In genomic region chr2:172449916-172450550, GRCh38 we compare ENCODE assay signal across 10 cellular contexts. TPM values are rescaled to one million over a fixed set of nuclear protein-coding genes. Genes with fewer than 3 reads are reported as not detected.
DNase-seq lines count a peak whose midpoint lies in the region; ATAC-seq and TF ChIP-seq lines count a peak whose summit lies in the region.
"Had no signal": no experiment of that assay in that cellular context is flagged by ENCODE, and none has a peak within 500 bp of the region (broad histone marks: within the 10 kb centered on the region; RNA-seq: fewer than 3 reads in every experiment).

No MANE protein-coding gene starts in this region.

- WGBS in mammary epithelial cell (ENCODE audit: low coverage, missing lambda C conversion rate): 45% methylated on average over 8 of the region's 8 CpGs

- H3K27me3 Mint-ChIP-seq in activated naive CD4-positive, alpha-beta T cell treated with anti-CD3 and anti-CD28 coated beads, Interleukin-2, amount 10 ng/mL, durations not matched to agents 7 days and 5 days: no peaks in the 10 kb centered on the region

- peak; percentile 51 for ATAC-seq in stimulated activated naive CD8-positive, alpha-beta T cell treated with anti-CD3 and anti-CD28 coated beads, Interleukin-15, Interleukin-2, amounts not matched to agents 100 U/mL and 50 U/mL, for 24 hours
- no peak for ATAC-seq in omental fat pad (ENCODE audit: low FRiP score)

- peak overlapping the region in 1 of 3 experiments; percentile 9 for H3K4me3 ChIP-seq in mammary epithelial cell (replicated peaks in 1 of 3; ENCODE audit: insufficient read depth in 1 of 3, low read depth in 2 of 3, low read length in 3 of 3)

- peaks cover 10% of the 10 kb centered on the region for H3K36me3 ChIP-seq in mammary epithelial cell (ENCODE audit: insufficient read depth, low read length)

- no peak overlapping the region for H3K4me2 ChIP-seq in mammary epithelial cell (ENCODE audit: insufficient read depth, low read depth, low read length)

- no peaks in the 10 kb centered on the region for H3K9me3 Mint-ChIP-seq in activated naive CD4-positive, alpha-beta T cell treated with anti-CD3 and anti-CD28 coated beads, Interleukin-2, amount 10 ng/mL, durations not matched to agents 7 days and 5 days

- no peaks in the 10 kb centered on the region for H3K9me3 ChIP-seq in mammary epithelial cell (replicated peaks; ENCODE audit: insufficient read depth, low read length)

- intact Hi-C loops in mammary epithelial cell (cut with micrococcal nuclease): loop anchor here (1.0 kb wide), 1 partner anchor 8 kb away; no protein-coding TSS in a partner anchor

- peak; percentile 49 for DNase-seq in activated naive CD4-positive, alpha-beta T cell treated with anti-CD3 and anti-CD28 coated beads, Interleukin-2, amount 10 ng/mL, durations not matched to agents 7 days and 5 days
- DNase-seq in activated naive CD4-positive, alpha-beta T cell treated with Interleukin-2 at 50 U/mL for 16 hours: no peak
- DNase-seq in SW480 (ENCODE audit: low spot score) (peak; percentile 85), mammary epithelial cell (peak; percentile 84), AML-193 (lab: John Stamatoyannopoulos, UW) (no peak), SK-N-DZ (ENCODE audit: low spot score) (no peak), omental fat pad (ENCODE audit: low spot score) (no peak)
- DNase-seq in stimulated activated naive CD8-positive, alpha-beta T cell treated with anti-CD3 and anti-CD28 coated beads, Interleukin-15, Interleukin-2, amounts not matched to agents 100 U/mL and 50 U/mL, for 24 hours: no peak
- DNase-seq: activated CD4-positive, alpha-beta T cell treated with anti-CD3 and anti-CD28 coated beads, Interleukin-2, amount 50 U/mL, for 48 hours; small intestine had no signal

- H3K4me1 ChIP-seq in mammary epithelial cell (ENCODE audit: insufficient read depth, low read length): peaks cover 72% of the 10 kb centered on the region

- peaks cover 43% of the 10 kb centered on the region for H3K36me3 Mint-ChIP-seq in activated naive CD4-positive, alpha-beta T cell treated with anti-CD3 and anti-CD28 coated beads, Interleukin-2, amount 10 ng/mL, durations not matched to agents 7 days and 5 days

- H3K27ac Mint-ChIP-seq in activated naive CD4-positive, alpha-beta T cell treated with anti-CD3 and anti-CD28 coated beads, Interleukin-2, amount 10 ng/mL, durations not matched to agents 7 days and 5 days: peak overlapping the region; percentile 16

- H3K79me2 ChIP-seq in mammary epithelial cell (ENCODE audit: insufficient read depth, low read length): peaks cover 96% of the 10 kb centered on the region

- TF ChIP-seq CTCF in mammary epithelial cell (conservative IDR thresholded peaks at IDR 0.05 in 1 of 2, IDR thresholded peaks at IDR 0.05 in 1 of 2; ENCODE audit: extremely low read depth in 1 of 2, insufficient read depth in 1 of 2, low read depth in 1 of 2, low read length in 2 of 2) (no peak), omental fat pad (IDR thresholded peaks at IDR 0.05) (no peak)

- in situ Hi-C loops in mammary epithelial cell (cut with MboI; ENCODE audit: low sequenced_read_pairs in 2 of 2): loop anchor here in 1 of 2 donors (25.0 kb wide), 1 partner anchor 738 kb away; no protein-coding TSS in a partner anchor

- H4K20me1 ChIP-seq in mammary epithelial cell (ENCODE audit: insufficient read depth, low read length): no peaks in the 10 kb centered on the region

- H3K4me1 Mint-ChIP-seq in activated naive CD4-positive, alpha-beta T cell treated with anti-CD3 and anti-CD28 coated beads, Interleukin-2, amount 10 ng/mL, durations not matched to agents 7 days and 5 days: peaks cover 60% of the 10 kb centered on the region

- peak overlapping the region; percentile 91 for H3K27ac ChIP-seq in mammary epithelial cell (ENCODE audit: insufficient read depth, low read depth, low read length)

- H3K9ac ChIP-seq in mammary epithelial cell (ENCODE audit: insufficient read depth, low read length): peak overlapping the region; percentile 67

- no peaks in the 10 kb centered on the region for H3K27me3 ChIP-seq in mammary epithelial cell (ENCODE audit: insufficient read depth, low read length)

- no peak overlapping the region for H2AFZ ChIP-seq in mammary epithelial cell (ENCODE audit: low read depth, low read length)

- dilution Hi-C loops in mammary epithelial cell (cut with HindIII; ENCODE audit: low sequenced_read_pairs): no loop called here

- CTCF ChIA-PET in activated naive CD4-positive, alpha-beta T cell treated with anti-CD3 and anti-CD28 coated beads, Interleukin-2, amount 10 ng/mL, durations not matched to agents 7 days and 5 days (lab: Charles Lee): interaction anchor here (4.1 kb wide), 1 partner anchor 12 kb away, joined by 26 read pairs; no protein-coding TSS in a partner anchor
- CTCF ChIA-PET in mammary epithelial cell (lab: Charles Lee; ENCODE audit: low non-redundant PET): interaction anchor here (0.7 kb wide), 1 partner anchor 11 kb away, joined by 3 read pairs; no protein-coding TSS in a partner anchor

- no TSS peak for BruUV-seq in mammary epithelial cell (replicated peaks; lab: Mats Ljungman, UMichigan)

- H3K4me3 Mint-ChIP-seq in activated naive CD4-positive, alpha-beta T cell treated with anti-CD3 and anti-CD28 coated beads, Interleukin-2, amount 10 ng/mL, durations not matched to agents 7 days and 5 days: no peak overlapping the region

RNA-seq across cellular contexts. Expression of gene ITGA6, which starts 22.6 kb away (rescaled TPM):
- 100 to 1,000 TPM; 562 to 887 TPM for total RNA-seq in mammary epithelial cell
- polyA plus RNA-seq in mammary epithelial cell: 134 TPM
- polyA minus RNA-seq in mammary epithelial cell: 741 TPM
- polyA plus RNA-seq in SK-N-DZ (2014; cell fraction: cytosol; rRNA removed): 0.03 and 0.18 TPM in 2 replicates
- 0.28 and 0.31 TPM in 2 replicates for polyA plus RNA-seq in SK-N-DZ (2014; cell fraction: nucleus; rRNA removed)
- total RNA-seq in omental fat pad: 100 to 1,000 TPM in 1 of 4 donors, 10 to 100 TPM in 3; 42.3 to 254 (median 93.9) TPM

Comparison
In these comparisons a context has a peak if more than half of its experiments do, and no peak if none do; other contexts are left out.
1. DNase-seq: peak in activated naive CD4-positive, alpha-beta T cell treated with anti-CD3 and anti-CD28 coated beads, Interleukin-2, amount 10 ng/mL, durations not matched to agents 7 days and 5 days (single experiment), SW480 (single experiment) and mammary epithelial cell (single experiment); none in activated naive CD4-positive, alpha-beta T cell treated with Interleukin-2 at 50 U/mL for 16 hours (single experiment), stimulated activated naive CD8-positive, alpha-beta T cell treated with anti-CD3 and anti-CD28 coated beads, Interleukin-15, Interleukin-2, amounts not matched to agents 100 U/mL and 50 U/mL, for 24 hours (single experiment), AML-193 (0 of 2), SK-N-DZ (single experiment) and omental fat pad (single experiment).